8 cellular contexts compared by ENCODE assay signal in the genomic region with DNA sequence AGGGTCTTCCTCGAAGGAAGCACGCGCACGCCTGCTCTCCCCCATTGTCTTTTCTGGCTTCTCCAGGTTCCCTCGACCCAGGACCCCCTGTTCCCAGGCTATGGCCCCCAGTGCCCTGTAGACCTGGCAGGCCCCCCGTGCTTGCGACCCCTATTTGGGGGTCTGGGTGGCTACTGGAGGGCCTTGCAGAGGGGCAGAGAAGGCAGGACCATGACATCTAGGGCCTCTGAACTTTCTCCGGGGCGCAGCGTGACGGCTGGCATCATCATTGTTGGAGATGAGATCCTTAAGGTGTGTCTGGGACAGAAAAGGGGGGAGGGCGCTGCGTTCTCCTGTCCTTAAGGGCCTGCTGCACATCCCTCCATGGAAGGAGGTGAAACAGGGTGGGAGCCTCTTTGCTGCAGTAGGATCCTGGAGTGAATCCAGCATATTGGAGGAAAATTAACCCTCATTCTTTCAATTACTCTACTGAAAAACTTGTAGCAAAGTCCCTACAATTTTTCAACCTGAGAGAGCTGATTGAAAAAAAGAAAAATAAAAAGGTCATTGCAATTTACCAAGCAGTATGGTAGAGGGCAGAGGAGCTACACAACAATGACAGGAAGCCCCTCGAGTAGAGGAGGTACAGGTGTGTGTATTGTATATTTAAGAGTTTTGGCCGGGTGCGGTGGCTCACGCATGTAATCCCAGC. TPM values are rescaled to one million over a fixed set of nuclear protein-coding genes. Genes with fewer than 3 reads are reported as not detected.
A peak's percentile ranks its signal among the peaks of the same experiment; 100 is the strongest.
DNase-seq lines count a peak whose midpoint lies in the region; ATAC-seq, FAIRE-seq and TF ChIP-seq lines count a peak whose summit lies in the region.

No MANE protein-coding gene starts in this region.

- H2AFZ ChIP-seq in OCI-LY3 (ENCODE audit: low read depth, low read length) = 0 out of 2 replicates have a peak overlapping the region, but pooled peaks have one; percentile 8

- no peak for TF ChIP-seq CTCF in GM06990 (IDR thresholded peaks at IDR 0.05; ENCODE audit: insufficient read depth, low read length, poor library complexity, severe bottlenecking)
- TF ChIP-seq CTCF in OCI-LY3 (IDR thresholded peaks at IDR 0.05; ENCODE audit: low read depth, low read length) = no peak
- no peak for TF ChIP-seq CTCF in fibroblast of mammary gland (conservative IDR thresholded peaks at IDR 0.05; ENCODE audit: control insufficient read depth, insufficient read depth, low read depth, low read length)

- H3K27ac ChIP-seq in OCI-LY3 (ENCODE audit: low read length) = peak overlapping the region; percentile 44

- FAIRE-seq in GM12892 (lab: Jason Lieb, UNC) = no peak

- ATAC-seq in sciatic nerve = no peak
- ATAC-seq in HG03097 (IDR thresholded peaks at IDR 0.05; ENCODE audit: low FRiP score, unreplicated experiment) = no peak

- DNase-seq in GM06990 (ENCODE audit: extremely low read depth, insufficient read length) = no peak
- DNase-seq in fibroblast of mammary gland (ENCODE audit: low read depth) = no peak
- DNase-seq in sciatic nerve (ENCODE audit: low spot score) = peak; percentile 56
- DNase-seq in GM12892 (ENCODE audit: insufficient read length) = no peak
- DNase-seq in activated naive CD4-positive, alpha-beta T cell (lab: John Stamatoyannopoulos, UW) = no peak
- DNase-seq in cerebellar cortex (ENCODE audit: low spot score) = no peak

- H3K4me2 ChIP-seq in OCI-LY3 (ENCODE audit: low read length) = peak overlapping the region; percentile 90

- H3K9me3 ChIP-seq in OCI-LY3 (ENCODE audit: insufficient read depth, low read length) = no peaks in the 10 kb centered on the region

- peaks cover 15% of the 10 kb centered on the region for H3K4me1 ChIP-seq in OCI-LY3 (ENCODE audit: low read length)

- H3K9ac ChIP-seq in OCI-LY3 (ENCODE audit: low read length) = peak overlapping the region; percentile 86

- H4K20me1 ChIP-seq in OCI-LY3 (ENCODE audit: insufficient read depth, low read length) = no peaks in the 10 kb centered on the region

- H3K4me3 ChIP-seq in GM06990 (replicated peaks; ENCODE audit: low read depth, low read length) (peak overlapping the region; percentile 70), OCI-LY3 (ENCODE audit: low read length) (peak overlapping the region; percentile 91), fibroblast of mammary gland (ENCODE audit: control insufficient read depth, low read depth, low read length) (peak overlapping the region; percentile 99)

- peaks cover 76% of the 10 kb centered on the region for H3K79me2 ChIP-seq in OCI-LY3 (ENCODE audit: low read length)

- intact Hi-C loops in sciatic nerve (cut with DNase I) = no loop called here

- TF ChIP-seq POLR2A in GM12892 (IDR thresholded peaks at IDR 0.05; ENCODE audit: low read depth, low read length) = no peak

- H3K36me3 ChIP-seq in GM06990 (ENCODE audit: control insufficient read depth, insufficient read depth, low read length) = peaks cover 9% of the 10 kb centered on the region
- H3K36me3 ChIP-seq in OCI-LY3 (replicated peaks; ENCODE audit: low read depth, low read length) = peaks cover 28% of the 10 kb centered on the region

- H3K27me3 ChIP-seq in GM06990 (replicated peaks; ENCODE audit: control insufficient read depth, insufficient read depth, low read length) = no peaks in the 10 kb centered on the region
- H3K27me3 ChIP-seq in OCI-LY3 (ENCODE audit: low read depth, low read length) = no peaks in the 10 kb centered on the region

RNA-seq across cellular contexts. Expression of a gene that starts 0.8 kb away (rescaled TPM):
- 24.3 TPM for total RNA-seq in sciatic nerve
- 38.1 TPM for polyA plus RNA-seq in GM12892 (2012; ENCODE audit: missing spikeins)

RNA-seq across cellular contexts. Expression of a gene that starts 9.4 kb away (rescaled TPM):
- 31.7 TPM for total RNA-seq in sciatic nerve
- 182 TPM for polyA plus RNA-seq in GM12892 (2012; ENCODE audit: missing spikeins)

RNA-seq across cellular contexts. Expression of a gene that starts 9.5 kb away (rescaled TPM):
- total RNA-seq in sciatic nerve = not detected
- polyA plus RNA-seq in GM12892 (2012; ENCODE audit: missing spikeins) = not detected

RNA-seq across cellular contexts. Expression of a gene that starts 13.4 kb away (rescaled TPM):
- 92.5 TPM for total RNA-seq in sciatic nerve
- polyA plus RNA-seq in GM12892 (2012; ENCODE audit: missing spikeins) = 15.3 TPM

RNA-seq across cellular contexts. Expression of a gene that starts 18.7 kb away (rescaled TPM):
- 45.3 TPM for total RNA-seq in sciatic nerve
- 9.8 TPM for polyA plus RNA-seq in GM12892 (2012; ENCODE audit: missing spikeins)
